In genomic region chr14:35302211-35302528, GRCh38 we compare ENCODE assay signal across 1 cellular context.
TF ChIP-seq lines count a peak whose summit lies in the region.

No MANE protein-coding gene starts in this region.

TF ChIP-seq in GM12878, 131 proteins besides CTCF, POLR2A, EP300 and RAD21:
- TF ChIP-seq NR2C1 (IDR thresholded peaks at IDR 0.05): no peak
- TF ChIP-seq, protein P1, sequence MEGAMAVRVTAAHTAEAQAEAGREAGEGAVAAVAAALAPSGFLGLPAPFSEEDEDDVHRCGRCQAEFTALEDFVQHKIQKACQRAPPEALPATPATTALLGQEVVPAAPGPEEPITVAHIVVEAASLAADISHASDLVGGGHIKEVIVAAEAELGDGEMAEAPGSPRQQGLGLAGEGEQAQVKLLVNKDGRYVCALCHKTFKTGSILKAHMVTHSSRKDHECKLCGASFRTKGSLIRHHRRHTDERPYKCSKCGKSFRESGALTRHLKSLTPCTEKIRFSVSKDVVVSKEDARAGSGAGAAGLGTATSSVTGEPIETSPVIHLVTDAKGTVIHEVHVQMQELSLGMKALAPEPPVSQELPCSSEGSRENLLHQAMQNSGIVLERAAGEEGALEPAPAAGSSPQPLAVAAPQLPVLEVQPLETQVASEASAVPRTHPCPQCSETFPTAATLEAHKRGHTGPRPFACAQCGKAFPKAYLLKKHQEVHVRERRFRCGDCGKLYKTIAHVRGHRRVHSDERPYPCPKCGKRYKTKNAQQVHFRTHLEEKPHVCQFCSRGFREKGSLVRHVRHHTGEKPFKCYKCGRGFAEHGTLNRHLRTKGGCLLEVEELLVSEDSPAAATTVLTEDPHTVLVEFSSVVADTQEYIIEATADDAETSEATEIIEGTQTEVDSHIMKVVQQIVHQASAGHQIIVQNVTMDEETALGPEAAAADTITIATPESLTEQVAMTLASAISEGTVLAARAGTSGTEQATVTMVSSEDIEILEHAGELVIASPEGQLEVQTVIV (IDR thresholded peaks at IDR 0.05; ENCODE audit: borderline replicate concordance, partially characterized antibody): no peak
- no peak for TF ChIP-seq ZNF384 (IDR thresholded peaks at IDR 0.05; ENCODE audit: borderline replicate concordance, low read depth, low read length)
- TF ChIP-seq MEF2B (IDR thresholded peaks at IDR 0.05; ENCODE audit: partially characterized antibody, poor library complexity, severe bottlenecking): no peak
- TF ChIP-seq TCF3 (IDR thresholded peaks at IDR 0.05; ENCODE audit: borderline replicate concordance, insufficient read depth, low read depth, low read length): no peak
- no peak for TF ChIP-seq FOXK2 (IDR thresholded peaks at IDR 0.05)
- no peak for TF ChIP-seq SRF (IDR thresholded peaks at IDR 0.05; ENCODE audit: low read depth in 2 of 2, low read length in 2 of 2)
- TF ChIP-seq PML (IDR thresholded peaks at IDR 0.05; ENCODE audit: low read length): no peak
- TF ChIP-seq SMAD1 (IDR thresholded peaks at IDR 0.05; ENCODE audit: low read depth, partially characterized antibody): no peak
- TF ChIP-seq, protein P2, sequence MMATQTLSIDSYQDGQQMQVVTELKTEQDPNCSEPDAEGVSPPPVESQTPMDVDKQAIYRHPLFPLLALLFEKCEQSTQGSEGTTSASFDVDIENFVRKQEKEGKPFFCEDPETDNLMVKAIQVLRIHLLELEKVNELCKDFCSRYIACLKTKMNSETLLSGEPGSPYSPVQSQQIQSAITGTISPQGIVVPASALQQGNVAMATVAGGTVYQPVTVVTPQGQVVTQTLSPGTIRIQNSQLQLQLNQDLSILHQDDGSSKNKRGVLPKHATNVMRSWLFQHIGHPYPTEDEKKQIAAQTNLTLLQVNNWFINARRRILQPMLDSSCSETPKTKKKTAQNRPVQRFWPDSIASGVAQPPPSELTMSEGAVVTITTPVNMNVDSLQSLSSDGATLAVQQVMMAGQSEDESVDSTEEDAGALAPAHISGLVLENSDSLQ (IDR thresholded peaks at IDR 0.05): no peak
- no peak for TF ChIP-seq DPF2 (IDR thresholded peaks at IDR 0.05)
- TF ChIP-seq PBX3 (IDR thresholded peaks at IDR 0.05; ENCODE audit: insufficient replicate concordance, low read depth, low read length): no peak
- TF ChIP-seq, protein P3, sequence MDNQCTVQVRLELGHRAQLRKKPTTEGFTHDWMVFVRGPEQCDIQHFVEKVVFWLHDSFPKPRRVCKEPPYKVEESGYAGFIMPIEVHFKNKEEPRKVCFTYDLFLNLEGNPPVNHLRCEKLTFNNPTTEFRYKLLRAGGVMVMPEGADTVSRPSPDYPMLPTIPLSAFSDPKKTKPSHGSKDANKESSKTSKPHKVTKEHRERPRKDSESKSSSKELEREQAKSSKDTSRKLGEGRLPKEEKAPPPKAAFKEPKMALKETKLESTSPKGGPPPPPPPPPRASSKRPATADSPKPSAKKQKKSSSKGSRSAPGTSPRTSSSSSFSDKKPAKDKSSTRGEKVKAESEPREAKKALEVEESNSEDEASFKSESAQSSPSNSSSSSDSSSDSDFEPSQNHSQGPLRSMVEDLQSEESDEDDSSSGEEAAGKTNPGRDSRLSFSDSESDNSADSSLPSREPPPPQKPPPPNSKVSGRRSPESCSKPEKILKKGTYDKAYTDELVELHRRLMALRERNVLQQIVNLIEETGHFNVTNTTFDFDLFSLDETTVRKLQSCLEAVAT (IDR thresholded peaks at IDR 0.05): no peak
- TF ChIP-seq MTA3 (IDR thresholded peaks at IDR 0.05; ENCODE audit: borderline replicate concordance, low read length): no peak
- no peak for TF ChIP-seq BRCA1 (IDR thresholded peaks at IDR 0.05; ENCODE audit: low read depth, low read length)
- no peak for TF ChIP-seq CBFB (IDR thresholded peaks at IDR 0.05; ENCODE audit: low read depth)
- no peak for TF ChIP-seq GATAD2B (conservative IDR thresholded peaks at IDR 0.05; ENCODE audit: low read depth)
- no peak for TF ChIP-seq NFIC (IDR thresholded peaks at IDR 0.05; ENCODE audit: low read depth, low read length)
TF ChIP-seq in GM12878: peak in this region for 0.
